8 cellular contexts compared by ENCODE assay signal in the genomic region with DNA sequence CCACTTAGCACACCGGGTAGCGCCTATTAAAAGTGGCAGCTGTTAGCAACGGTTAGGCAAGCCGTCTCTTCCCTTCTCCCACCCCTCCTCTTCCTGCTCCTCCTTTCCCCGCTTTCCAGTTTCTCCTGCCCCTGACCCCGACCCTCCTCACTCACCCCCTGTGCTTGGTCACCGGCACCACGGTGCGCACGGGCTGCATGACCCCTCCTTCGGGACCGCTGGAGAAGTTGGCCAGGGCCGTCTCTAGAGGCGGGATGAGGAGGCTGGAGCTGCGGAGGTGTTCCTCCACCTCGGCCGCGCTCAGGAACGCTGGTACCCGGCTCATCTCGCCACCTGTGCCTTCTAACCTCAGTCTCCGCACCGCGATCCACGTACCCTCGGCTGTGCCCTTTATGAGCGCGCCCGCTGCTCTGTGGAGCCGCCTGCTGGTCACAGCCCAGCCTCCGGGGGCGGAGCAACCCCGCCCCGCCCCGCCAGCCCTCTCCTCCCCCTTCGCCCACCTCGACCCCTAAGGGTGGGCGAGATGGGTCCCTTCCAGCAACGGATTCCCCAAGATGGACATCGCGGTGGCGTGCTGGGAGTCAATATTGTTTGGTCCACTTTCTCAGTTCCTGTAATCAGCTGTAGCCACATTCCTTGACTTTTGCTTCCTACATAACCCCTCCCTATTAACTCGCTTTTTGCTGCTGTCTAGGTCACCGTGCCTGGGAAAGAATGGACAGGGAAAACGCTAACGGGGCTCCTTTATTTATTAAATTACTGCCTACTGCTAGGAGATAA. TPM values are rescaled to one million over a fixed set of nuclear protein-coding genes. Genes with fewer than 3 reads are reported as not detected.
DNase-seq lines count a peak whose midpoint lies in the region; ATAC-seq and TF ChIP-seq lines count a peak whose summit lies in the region.

TSS of gene CRYM (minus strand) at position 364 of the 780 bp plus-strand sequence. CDS start at position 325, 39 bp downstream.

- H3K4me1 ChIP-seq in adrenal gland (replicated peaks in 1 of 2) (peaks cover 3 to 6% of the 10 kb centered on the region in 2 donors), hepatocyte (ENCODE audit: insufficient read depth) (no peaks in the 10 kb centered on the region), sigmoid colon (peaks cover 0 to 11% (median 8%) of the 10 kb centered on the region in 4 donors)

- H3K79me2 ChIP-seq in hepatocyte: no peaks in the 10 kb centered on the region

- H3K9me2 ChIP-seq in hepatocyte (replicated peaks; ENCODE audit: insufficient read depth): no peaks in the 10 kb centered on the region

- DNase-seq in GM10266 (ENCODE audit: extremely low spot score) (peak; percentile 83), OCI-M1 (lab: John Stamatoyannopoulos, UW) (peak; percentile 68), adrenal gland (peak in 5 of 7 donors; percentile 46 to 60 (median 53)), hepatocyte (ENCODE audit: low spot score) (peak; percentile 85), sigmoid colon (peak; percentile 79), SHP77 (lab: John Stamatoyannopoulos, UW) (no peak), GDM1 (lab: John Stamatoyannopoulos, UW) (no peak)

- peak; percentile 55 for ATAC-seq in HG03108 (IDR thresholded peaks at IDR 0.05; ENCODE audit: unreplicated experiment)

- no peaks in the 10 kb centered on the region for H4K20me1 ChIP-seq in hepatocyte (ENCODE audit: insufficient read depth, poor library complexity, severe bottlenecking)

- TF ChIP-seq CTCF in GM10266 (IDR thresholded peaks at IDR 0.05; ENCODE audit: control insufficient read depth, insufficient read depth, low read depth, missing control alignments): peak; percentile 78
- peak; percentile 46 to 79 (median 62) for TF ChIP-seq CTCF in adrenal gland (IDR thresholded peaks at IDR 0.05)
- peak; percentile 76 for TF ChIP-seq CTCF in hepatocyte (IDR thresholded peaks at IDR 0.05; ENCODE audit: poor library complexity)
- peak; percentile 52 to 96 (median 70) for TF ChIP-seq CTCF in sigmoid colon (IDR thresholded peaks at IDR 0.05)

- H3K27ac ChIP-seq in adrenal gland (no peak within 1 kb of the TSS), hepatocyte (no peak within 1 kb of the TSS), sigmoid colon (peak within 1 kb of the TSS in 3 of 4 donors; percentile 36 to 50 (median 36))

- intact Hi-C loops in adrenal gland (cut with DNase I) (loop anchor here in 1 of 2 donors (5.0 kb wide), 1 partner anchor 91 kb away; no protein-coding TSS in a partner anchor), sigmoid colon (cut with DNase I) (loop anchor here (2.0 to 5.0 kb wide), 3 partner anchors 23 to 121 kb away; partner anchors contain the start of gene LDAF1)

- peak within 1 kb of the TSS; percentile 92 for H2AFZ ChIP-seq in hepatocyte

- H3K36me3 ChIP-seq in adrenal gland (replicated peaks in 1 of 2): no peaks in the 10 kb centered on the region
- H3K36me3 ChIP-seq in hepatocyte (replicated peaks; ENCODE audit: insufficient read depth, low read depth): no peaks in the 10 kb centered on the region
- no peaks in the 10 kb centered on the region for H3K36me3 ChIP-seq in sigmoid colon

- H3K4me3 ChIP-seq in adrenal gland (peak within 1 kb of the TSS in 2 of 4 donors; percentile 15 to 54), hepatocyte (peak within 1 kb of the TSS; percentile 94), sigmoid colon (peak within 1 kb of the TSS; percentile 19 to 53 (median 44))

- WGBS in adrenal gland, 4 donors: 0 to 3% (median 1%) methylated on average over 23 to 46 of the region's 46 CpGs
- WGBS in hepatocyte (ENCODE audit: low lambda C conversion rate, missing lambda C conversion rate): 4% methylated on average over 27 of the region's 46 CpGs
- WGBS in sigmoid colon, 2 donors: 0 to 1% methylated on average over 46 of the region's 46 CpGs

- TF ChIP-seq POLR2A in adrenal gland (IDR thresholded peaks at IDR 0.05): no peak
- no peak for TF ChIP-seq POLR2A in sigmoid colon (IDR thresholded peaks at IDR 0.05)

- peaks cover 27% of the 10 kb centered on the region for H3K27me3 ChIP-seq in adrenal gland
- H3K27me3 ChIP-seq in hepatocyte: peaks cover 14% of the 10 kb centered on the region
- H3K27me3 ChIP-seq in sigmoid colon: peaks cover 0 to 25% (median 0%) of the 10 kb centered on the region in 3 donors

- TF ChIP-seq EP300 in sigmoid colon (IDR thresholded peaks at IDR 0.05): no peak

- H3K9me3 ChIP-seq in adrenal gland (replicated peaks in 1 of 3) (no peaks in the 10 kb centered on the region), hepatocyte (ENCODE audit: low read depth) (no peaks in the 10 kb centered on the region), sigmoid colon (no peaks in the 10 kb centered on the region)

- H3K4me2 ChIP-seq in hepatocyte: peak within 1 kb of the TSS; percentile 99

RNA-seq across cellular contexts. Expression of gene CRYM, which starts in this region (rescaled TPM):
- under 1 TPM in 2 of 8 donors, not detected in 6; 0.42 to 0.84 TPM for total RNA-seq in adrenal gland
- under 1 TPM in 1 of 3 donors, not detected in 2; 0.56 TPM for polyA plus RNA-seq in adrenal gland
- total RNA-seq in hepatocyte: 4.9 and 5.7 TPM in 2 replicates
- 6.1 and 6.3 TPM in 2 replicates for polyA plus RNA-seq in hepatocyte
- total RNA-seq in sigmoid colon: 1 to 10 TPM; 1.6 to 6.1 (median 4.6) TPM
- 10 to 100 TPM in 2 of 3 donors, 1 to 10 TPM in 1; 7.8 to 24.7 (median 19.8) TPM for polyA plus RNA-seq in sigmoid colon

Comparison
In these comparisons a context has a peak if more than half of its experiments do, and no peak if none do; other contexts are left out.
1. Peak in DNase-seq in adrenal gland; RNA of the gene not detected or under 1 TPM.
2. DNase-seq: peak in GM10266 (single experiment), OCI-M1 (single experiment), hepatocyte (single experiment) and sigmoid colon (single experiment); none in SHP77 (0 of 2) and GDM1 (single experiment).
3. H3K27ac ChIP-seq: peak in sigmoid colon (3 of 4); none in adrenal gland (0 of 5) and hepatocyte (single experiment).
4. Peak in every context shown above with its lines, with median percentiles within 50 percentile points of each other: CTCF ChIP-seq.